ENCODE assay signal across 1 cellular context in the genomic region with DNA sequence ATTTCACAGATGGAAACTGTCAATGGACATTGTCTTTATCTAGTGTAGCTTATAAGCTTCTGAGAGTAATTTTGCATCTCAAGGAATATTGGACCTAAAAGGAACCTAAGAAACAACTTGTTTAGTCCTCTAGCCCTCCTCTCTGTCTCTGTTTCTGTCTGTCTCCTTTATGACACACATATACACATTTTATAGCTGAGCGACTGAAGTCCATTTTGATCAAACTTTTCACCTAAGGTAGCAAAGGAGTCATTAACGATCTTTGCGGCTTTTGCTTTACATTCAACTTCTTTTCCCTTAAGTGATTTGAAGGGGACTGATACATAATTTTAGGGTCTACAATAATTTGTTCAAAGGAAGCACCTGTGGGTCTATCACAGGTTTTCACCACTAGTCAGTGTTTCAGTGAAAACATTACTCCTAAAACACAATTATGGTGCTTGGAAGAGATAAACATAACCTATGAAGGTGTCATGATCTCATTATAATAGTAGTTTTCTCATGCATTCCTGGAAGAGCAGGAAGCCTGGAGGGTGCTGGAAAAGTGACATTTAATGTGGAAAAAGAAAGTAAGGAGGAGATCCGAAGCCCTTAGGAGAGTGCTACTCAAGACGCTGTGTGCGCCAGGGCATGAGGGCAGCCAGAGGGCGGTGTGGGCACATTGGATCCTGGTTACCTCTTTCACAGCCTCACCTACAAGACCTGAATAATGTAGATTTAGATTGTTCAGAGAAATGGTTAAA.
TF ChIP-seq lines count a peak whose summit lies in the region.

No MANE protein-coding gene starts in this region.

TF ChIP-seq in H1, 55 proteins besides CTCF, POLR2A, EP300 and RAD21:
- no peak for TF ChIP-seq CEBPB (IDR thresholded peaks at IDR 0.05; ENCODE audit: low read depth, low read length)
- TF ChIP-seq TCF12 (IDR thresholded peaks at IDR 0.05; ENCODE audit: low read depth, low read length) = no peak
- no peak for TF ChIP-seq YY1 (IDR thresholded peaks at IDR 0.05; ENCODE audit: low read depth, low read length)
- no peak for TF ChIP-seq JUN (IDR thresholded peaks at IDR 0.05; ENCODE audit: low read depth, low read length)
- no peak for TF ChIP-seq CHD2 (IDR thresholded peaks at IDR 0.05; ENCODE audit: low read length)
- no peak for TF ChIP-seq EGR1 (IDR thresholded peaks at IDR 0.05; ENCODE audit: borderline replicate concordance, low read depth, low read length)
- TF ChIP-seq NRF1 (IDR thresholded peaks at IDR 0.05; ENCODE audit: low read depth, low read length) = no peak
- TF ChIP-seq ZNF274 (IDR thresholded peaks at IDR 0.05; ENCODE audit: borderline replicate concordance, extremely low read depth, low read length) = no peak
- TF ChIP-seq SP1 (IDR thresholded peaks at IDR 0.05; ENCODE audit: low read depth, low read length) = no peak
- no peak for TF ChIP-seq POLR2AphosphoS5 (IDR thresholded peaks at IDR 0.05; ENCODE audit: low read depth, low read length)
- TF ChIP-seq ASH2L (IDR thresholded peaks at IDR 0.05; ENCODE audit: low read length) = no peak
- TF ChIP-seq MAFK (IDR thresholded peaks at IDR 0.05; ENCODE audit: low read depth, low read length) = no peak
- TF ChIP-seq HDAC2 (IDR thresholded peaks at IDR 0.05; ENCODE audit: borderline replicate concordance in 1 of 2, low read depth in 2 of 2, low read length in 2 of 2) = no peak
- TF ChIP-seq CREB1 (IDR thresholded peaks at IDR 0.05) = no peak
- TF ChIP-seq RBBP5 (IDR thresholded peaks at IDR 0.05; ENCODE audit: borderline replicate concordance, low read depth, low read length) = no peak
- no peak for TF ChIP-seq RNF2 (IDR thresholded peaks at IDR 0.05; ENCODE audit: borderline replicate concordance, low read depth, low read length, missing control alignments, poor library complexity, severe bottlenecking)
- TF ChIP-seq, protein P1, sequence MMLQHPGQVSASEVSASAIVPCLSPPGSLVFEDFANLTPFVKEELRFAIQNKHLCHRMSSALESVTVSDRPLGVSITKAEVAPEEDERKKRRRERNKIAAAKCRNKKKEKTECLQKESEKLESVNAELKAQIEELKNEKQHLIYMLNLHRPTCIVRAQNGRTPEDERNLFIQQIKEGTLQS (IDR thresholded peaks at IDR 0.05; ENCODE audit: insufficient read depth, low read depth, low read length) = no peak
- TF ChIP-seq SIRT6 (IDR thresholded peaks at IDR 0.05; ENCODE audit: low read length) = no peak
